In the genomic region with DNA sequence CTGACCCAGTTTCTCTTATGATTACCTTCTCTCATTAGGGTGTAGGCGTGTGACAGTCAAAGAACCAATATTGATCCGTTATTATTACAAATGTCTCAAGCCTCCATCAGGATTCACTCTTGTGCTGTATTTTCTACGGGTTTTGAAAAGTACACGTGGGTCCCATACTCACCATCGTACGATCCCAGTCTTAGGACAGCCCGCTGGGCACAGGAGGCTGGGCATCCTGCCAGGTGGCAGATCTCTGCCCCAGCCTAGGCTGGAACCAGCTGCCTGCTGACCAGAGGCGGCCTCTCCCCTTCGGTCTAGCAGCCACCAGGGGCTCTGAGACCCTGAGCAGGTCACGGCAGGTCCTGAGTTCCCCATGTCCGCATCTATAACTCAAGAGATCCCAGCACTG, we compare ENCODE assay signal across 17 cellular contexts. TPM values are rescaled to one million over a fixed set of nuclear protein-coding genes. Genes with fewer than 3 reads are reported as not detected.
DNase-seq lines count a peak whose midpoint lies in the region; ATAC-seq and TF ChIP-seq lines count a peak whose summit lies in the region.
"Had no signal": no experiment of that assay in that cellular context is flagged by ENCODE, and none has a peak within 500 bp of the region (broad histone marks: within the 10 kb centered on the region; RNA-seq: fewer than 3 reads in every experiment).

No MANE protein-coding gene starts in this region.

- no peaks in the 10 kb centered on the region for H3K27me3 Mint-ChIP-seq in CD4-positive, alpha-beta memory T cell
- H3K27me3 Mint-ChIP-seq in T-cell = peaks cover 0 to 2% of the 10 kb centered on the region in 2 donors
- peaks cover 18% of the 10 kb centered on the region for H3K27me3 Mint-ChIP-seq in glutamatergic neuron (ENCODE audit: unreplicated experiment)

- H2BK15ac ChIP-seq in neuronal stem cell (ENCODE audit: low read length) = no peak overlapping the region

- H3K36me3 ChIP-seq in CD4-positive, alpha-beta memory T cell (ENCODE audit: insufficient read depth, low read length) = no peaks in the 10 kb centered on the region
- H3K36me3 ChIP-seq in neuronal stem cell (replicated peaks in 1 of 2; ENCODE audit: control insufficient read depth in 2 of 2, insufficient read depth in 2 of 2, low read length in 2 of 2) = no peaks in the 10 kb centered on the region
- H3K36me3 ChIP-seq: cardiac muscle cell had no signal

- H2BK12ac ChIP-seq in neuronal stem cell (ENCODE audit: low read length) = no peak overlapping the region

- no peak overlapping the region for H2BK5ac ChIP-seq in neuronal stem cell (ENCODE audit: low read length)

- H3K9me3 Mint-ChIP-seq in CD4-positive, alpha-beta memory T cell = peaks cover 0 to 4% (median 0%) of the 10 kb centered on the region in 8 donors
- H3K9me3 Mint-ChIP-seq in T-cell (no peaks in the 10 kb centered on the region), glutamatergic neuron (ENCODE audit: unreplicated experiment) (peaks cover 10% of the 10 kb centered on the region)
- H3K9me3 Mint-ChIP-seq: stimulated activated naive B cell treated with anti-CD40 and anti-IgM and Interleukin-4, amounts not matched to agents 10 μg/mL and 1 μg/mL and 100 μg/mL, for 72 hours had no signal

- H3K4ac ChIP-seq in neuronal stem cell (ENCODE audit: low read length) = no peak overlapping the region

- no peak overlapping the region for H2BK120ac ChIP-seq in neuronal stem cell (ENCODE audit: low read depth, low read length)

- peak overlapping the region in 6 of 8 donors; percentile 13 to 71 (median 28) for H3K4me3 Mint-ChIP-seq in CD4-positive, alpha-beta memory T cell
- H3K4me3 Mint-ChIP-seq in T-cell (peak overlapping the region; percentile 21 to 60 (median 59)), glutamatergic neuron (ENCODE audit: unreplicated experiment) (peak overlapping the region; percentile 28)

- no peaks in the 10 kb centered on the region for H3K9me3 ChIP-seq in CD4-positive, alpha-beta memory T cell (ENCODE audit: control insufficient read depth in 1 of 2, low read length in 2 of 2)
- H3K9me3 ChIP-seq in neuronal stem cell (replicated peaks in 1 of 2; ENCODE audit: control insufficient read depth in 2 of 2, insufficient read depth in 1 of 2, low read depth in 1 of 2, low read length in 2 of 2) = peaks cover 0 to 3% of the 10 kb centered on the region in 2 donors
- H3K9me3 ChIP-seq: MG63 had no signal

- no peak overlapping the region for H3K27ac ChIP-seq in CD4-positive, alpha-beta memory T cell (ENCODE audit: low read depth, low read length)
- H3K27ac ChIP-seq in neuronal stem cell (replicated peaks; ENCODE audit: low read length) (no peak overlapping the region), substantia nigra (ENCODE audit: low read depth, low read length, poor library complexity, severe bottlenecking) (no peak overlapping the region)
- H3K27ac ChIP-seq: cardiac muscle cell, epithelial cell of prostate had no signal

- no CpG with 5 or more reads among the region's 11 CpGs for WGBS in neuronal stem cell (ENCODE audit: extremely low coverage in 2 of 2, insufficient read length in 2 of 2, insufficient replicate concordance in 1 of 2), 2 donors

- no peak overlapping the region for H2AFZ ChIP-seq in neuronal stem cell (ENCODE audit: low read length)

- POLR2A ChIA-PET in CD4-positive, alpha-beta memory T cell (lab: Charles Lee; ENCODE audit: partially characterized antibody) = interaction anchor here (1.3 to 1.4 kb wide), 2 partner anchors 24 to 214 kb away, joined by 3 to 4 read pairs; no protein-coding TSS in a partner anchor
- POLR2A ChIA-PET in T-cell (lab: Charles Lee) = no interaction called here

- peak overlapping the region; percentile 35 for H3K18ac ChIP-seq in neuronal stem cell (ENCODE audit: low read length)

- H3K4me2 ChIP-seq in neuronal stem cell (ENCODE audit: insufficient read depth, low read length, poor library complexity, severe bottlenecking) = no peak overlapping the region

- peak overlapping the region; percentile 69 for H2AK5ac ChIP-seq in neuronal stem cell (ENCODE audit: low read depth, low read length)

- H3K79me1 ChIP-seq in neuronal stem cell (ENCODE audit: low read depth, low read length) = peaks cover 13% of the 10 kb centered on the region

- no peak for DNase-seq in CD4-positive, alpha-beta memory T cell
- DNase-seq in T-cell (no peak), glutamatergic neuron (no peak), neuronal stem cell (ENCODE audit: low spot score) (no peak), substantia nigra (lab: John Stamatoyannopoulos, UW) (no peak), NAMALWA (ENCODE audit: low spot score) (no peak)
- DNase-seq: hippocampal formation; mammary epithelial cell; NCI-H1694; NCI-H748 treated with DMSO at 0.1 percent for 48 hours; stimulated activated naive B cell treated with anti-CD40 and anti-IgM and Interleukin-4, amounts not matched to agents 10 μg/mL and 1 μg/mL and 100 μg/mL, for 72 hours; trophoblast cell had no signal

- intact Hi-C loops in CD4-positive, alpha-beta memory T cell (cut with micrococcal nuclease) = no loop called here

- H4K8ac ChIP-seq in neuronal stem cell (ENCODE audit: low read depth, low read length) = no peak overlapping the region

- H3K23ac ChIP-seq in neuronal stem cell (ENCODE audit: low read depth, low read length, poor library complexity) = no peak overlapping the region

- no peaks in the 10 kb centered on the region for H3K27me3 ChIP-seq in CD4-positive, alpha-beta memory T cell (ENCODE audit: insufficient read depth, low read length)
- peaks cover 13 to 45% (median 41%) of the 10 kb centered on the region in 3 experiments for H3K27me3 ChIP-seq in neuronal stem cell (ENCODE audit: control insufficient read depth in 3 of 3, insufficient read depth in 3 of 3, low read depth in 1 of 3, low read length in 3 of 3)
- H3K27me3 ChIP-seq: MG63 had no signal

- peaks cover 11% of the 10 kb centered on the region for H3K4me1 ChIP-seq in CD4-positive, alpha-beta memory T cell (ENCODE audit: insufficient read depth, low read length)
- peaks cover 4 to 11% of the 10 kb centered on the region in 2 donors for H3K4me1 ChIP-seq in neuronal stem cell (ENCODE audit: control insufficient read depth in 2 of 2, insufficient read depth in 1 of 2, low read depth in 1 of 2, low read length in 2 of 2)

- H3K4me1 Mint-ChIP-seq in CD4-positive, alpha-beta memory T cell = peaks cover 5 to 14% (median 10%) of the 10 kb centered on the region in 4 donors
- H3K4me1 Mint-ChIP-seq in T-cell (peaks cover 3 to 15% (median 8%) of the 10 kb centered on the region in 3 donors), glutamatergic neuron (ENCODE audit: low read depth, unreplicated experiment) (peaks cover 4% of the 10 kb centered on the region)

- no peak overlapping the region for H3K14ac ChIP-seq in neuronal stem cell (ENCODE audit: low read length)

- no peak overlapping the region for H3K9ac ChIP-seq in neuronal stem cell (ENCODE audit: low read depth, low read length, poor library complexity)

- CTCF ChIA-PET in CD4-positive, alpha-beta memory T cell (lab: Charles Lee; ENCODE audit: partially characterized antibody) = no interaction called here
- CTCF ChIA-PET in T-cell (lab: Charles Lee) = no interaction called here

- no peak overlapping the region for H3K4me3 ChIP-seq in CD4-positive, alpha-beta memory T cell (ENCODE audit: low read length in 2 of 2)
- H3K4me3 ChIP-seq in neuronal stem cell (ENCODE audit: low read length in 2 of 2) = no peak overlapping the region
- H3K4me3 ChIP-seq: cardiac muscle cell, MG63 had no signal

- no peak overlapping the region for H4K91ac ChIP-seq in neuronal stem cell (ENCODE audit: low read depth, low read length, poor library complexity)

- H3K27ac Mint-ChIP-seq in CD4-positive, alpha-beta memory T cell = peak overlapping the region in 2 of 7 donors; percentile 6 to 14
- H3K27ac Mint-ChIP-seq in T-cell (no peak overlapping the region), glutamatergic neuron (ENCODE audit: unreplicated experiment) (no peak overlapping the region)
- H3K27ac Mint-ChIP-seq: stimulated activated naive B cell treated with anti-CD40 and anti-IgM and Interleukin-4, amounts not matched to agents 10 μg/mL and 1 μg/mL and 100 μg/mL, for 72 hours had no signal

- no peaks in the 10 kb centered on the region for H3K36me3 Mint-ChIP-seq in CD4-positive, alpha-beta memory T cell
- H3K36me3 Mint-ChIP-seq in T-cell (no peaks in the 10 kb centered on the region), glutamatergic neuron (ENCODE audit: unreplicated experiment) (no peaks in the 10 kb centered on the region)

- TF ChIP-seq CTCF in glutamatergic neuron (IDR thresholded peaks at IDR 0.05; ENCODE audit: partially characterized antibody, unreplicated experiment) = no peak

- ATAC-seq in T-cell (replicated peaks in 1 of 4) (no peak), HG03039 (IDR thresholded peaks at IDR 0.05; ENCODE audit: unreplicated experiment) (no peak), HG02588 (IDR thresholded peaks at IDR 0.05; ENCODE audit: unreplicated experiment) (no peak)
- ATAC-seq: stimulated activated naive B cell treated with anti-CD40 and anti-IgM and Interleukin-4, amounts not matched to agents 10 μg/mL and 1 μg/mL and 100 μg/mL, for 72 hours had no signal

RNA-seq across cellular contexts. Expression of a gene that starts 2.0 kb away (rescaled TPM):
- 1 to 10 TPM; 6.2 to 6.5 TPM for total RNA-seq in CD4-positive, alpha-beta memory T cell
- polyA plus RNA-seq in CD4-positive, alpha-beta memory T cell = 1 to 10 TPM in 1 of 2 donors, under 1 TPM in 1; 0.67 to 1.8 TPM
- total RNA-seq in T-cell = 10 to 100 TPM in 3 of 5 donors, 1 to 10 TPM in 2; 7.0 to 50.8 (median 11.9) TPM
- total RNA-seq in glutamatergic neuron (ENCODE audit: unreplicated experiment) = 47.1 TPM
- polyA plus RNA-seq in neuronal stem cell (2013, experiment 1 of 2) = 12.8 TPM
- 14.7 TPM for polyA plus RNA-seq in neuronal stem cell (2013, experiment 2 of 2)
